Comparison of ENCODE assay signal across 9 cellular contexts in genomic region chr4:113141901-113142346, GRCh38.
DNase-seq lines count a peak whose midpoint lies in the region; ATAC-seq and FAIRE-seq lines count a peak whose summit lies in the region.
"Had no signal": no experiment of that assay in that cellular context is flagged by ENCODE, and none has a peak within 500 bp of the region (broad histone marks: within the 10 kb centered on the region; RNA-seq: fewer than 3 reads in every experiment).

No MANE protein-coding gene starts in this region.

- no peak overlapping the region for H4K91ac ChIP-seq in mesenchymal stem cell (ENCODE audit: low read length)

- no peaks in the 10 kb centered on the region for H3K9me3 ChIP-seq in mesenchymal stem cell (ENCODE audit: control insufficient read depth, low read length)

- H3K23ac ChIP-seq in mesenchymal stem cell (ENCODE audit: low read length in 2 of 2): no peak overlapping the region

- H3K9ac ChIP-seq in mesenchymal stem cell (ENCODE audit: low read length): peak overlapping the region; percentile 58

- H2BK120ac ChIP-seq in mesenchymal stem cell (ENCODE audit: low read depth, low read length): no peak overlapping the region

- H3K18ac ChIP-seq in mesenchymal stem cell (ENCODE audit: low read depth in 1 of 2, low read length in 2 of 2): no peak overlapping the region

- H3K27ac ChIP-seq in mesenchymal stem cell (ENCODE audit: low read length, poor library complexity, severe bottlenecking): peak overlapping the region; percentile 81

- H2BK15ac ChIP-seq in mesenchymal stem cell (ENCODE audit: low read depth, poor library complexity, severe bottlenecking): no peak overlapping the region

- peaks cover 6% of the 10 kb centered on the region for H3K4me1 ChIP-seq in mesenchymal stem cell (ENCODE audit: control insufficient read depth, insufficient read depth, low read depth, low read length)

- peak; percentile 50 for ATAC-seq in HG03159 (IDR thresholded peaks at IDR 0.05; ENCODE audit: unreplicated experiment)
- ATAC-seq in HG03139 (IDR thresholded peaks at IDR 0.05; ENCODE audit: unreplicated experiment): no peak
- ATAC-seq in HG03469 (IDR thresholded peaks at IDR 0.05; ENCODE audit: unreplicated experiment): no peak

- no peak overlapping the region for H2BK5ac ChIP-seq in mesenchymal stem cell (ENCODE audit: low read depth, low read length, poor library complexity, severe bottlenecking)

- WGBS in mesenchymal stem cell: 15% methylated on average over 2 of the region's 3 CpGs

- no peak overlapping the region for H3K4ac ChIP-seq in mesenchymal stem cell (ENCODE audit: low read depth in 1 of 2, low read length in 2 of 2)

- no peak overlapping the region for H2BK12ac ChIP-seq in mesenchymal stem cell (ENCODE audit: low read length in 2 of 2)

- no peak overlapping the region for H4K8ac ChIP-seq in mesenchymal stem cell (ENCODE audit: low read length)

- H3K4me3 ChIP-seq in mesenchymal stem cell (ENCODE audit: insufficient read depth in 1 of 2, low read depth in 1 of 2, low read length in 2 of 2): no peak overlapping the region

- no peaks in the 10 kb centered on the region for H3K36me3 ChIP-seq in mesenchymal stem cell (ENCODE audit: control insufficient read depth in 1 of 2, insufficient read depth in 2 of 2, low read depth in 1 of 2, low read length in 2 of 2)

- no peak overlapping the region for H3K4me2 ChIP-seq in mesenchymal stem cell (ENCODE audit: low read length, poor library complexity, severe bottlenecking)

- FAIRE-seq in RCC 7860 (lab: Jason Lieb, UNC): no peak

- no peaks in the 10 kb centered on the region for H3K79me1 ChIP-seq in mesenchymal stem cell (replicated peaks; ENCODE audit: low read length, poor library complexity, severe bottlenecking)

- no peak overlapping the region for H3K14ac ChIP-seq in mesenchymal stem cell (ENCODE audit: low read length in 2 of 2)

- no peak overlapping the region for H2AFZ ChIP-seq in mesenchymal stem cell (ENCODE audit: low read depth, low read length)

- DNase-seq in ELR (ENCODE audit: low read depth) (peak; percentile 65), RCC 7860 (ENCODE audit: low spot score) (peak; percentile 27), mesenchymal stem cell (peak; percentile 71), NCI-H2107 treated with DMSO at 0.1 percent for 48 hours (lab: John Stamatoyannopoulos, UW; ENCODE audit: unreplicated experiment) (no peak)
- no peak for DNase-seq in activated CD4-positive, alpha-beta T cell treated with anti-CD3 and anti-CD28 coated beads for 1 hour
- DNase-seq: naive B cell had no signal

- no peak overlapping the region for H2AK5ac ChIP-seq in mesenchymal stem cell (ENCODE audit: low read length, severe bottlenecking)

- H3K27me3 ChIP-seq in mesenchymal stem cell (ENCODE audit: control insufficient read depth in 1 of 2, insufficient read depth in 1 of 2, low read length in 2 of 2): no peaks in the 10 kb centered on the region

Comparison
In these comparisons a context has a peak if more than half of its experiments do, and no peak if none do; other contexts are left out.
1. DNase-seq: peak in ELR (single experiment), RCC 7860 (single experiment) and mesenchymal stem cell (single experiment); none in NCI-H2107 treated with DMSO at 0.1 percent for 48 hours (single experiment) and activated CD4-positive, alpha-beta T cell treated with anti-CD3 and anti-CD28 coated beads for 1 hour (single experiment).